In the genomic region with DNA sequence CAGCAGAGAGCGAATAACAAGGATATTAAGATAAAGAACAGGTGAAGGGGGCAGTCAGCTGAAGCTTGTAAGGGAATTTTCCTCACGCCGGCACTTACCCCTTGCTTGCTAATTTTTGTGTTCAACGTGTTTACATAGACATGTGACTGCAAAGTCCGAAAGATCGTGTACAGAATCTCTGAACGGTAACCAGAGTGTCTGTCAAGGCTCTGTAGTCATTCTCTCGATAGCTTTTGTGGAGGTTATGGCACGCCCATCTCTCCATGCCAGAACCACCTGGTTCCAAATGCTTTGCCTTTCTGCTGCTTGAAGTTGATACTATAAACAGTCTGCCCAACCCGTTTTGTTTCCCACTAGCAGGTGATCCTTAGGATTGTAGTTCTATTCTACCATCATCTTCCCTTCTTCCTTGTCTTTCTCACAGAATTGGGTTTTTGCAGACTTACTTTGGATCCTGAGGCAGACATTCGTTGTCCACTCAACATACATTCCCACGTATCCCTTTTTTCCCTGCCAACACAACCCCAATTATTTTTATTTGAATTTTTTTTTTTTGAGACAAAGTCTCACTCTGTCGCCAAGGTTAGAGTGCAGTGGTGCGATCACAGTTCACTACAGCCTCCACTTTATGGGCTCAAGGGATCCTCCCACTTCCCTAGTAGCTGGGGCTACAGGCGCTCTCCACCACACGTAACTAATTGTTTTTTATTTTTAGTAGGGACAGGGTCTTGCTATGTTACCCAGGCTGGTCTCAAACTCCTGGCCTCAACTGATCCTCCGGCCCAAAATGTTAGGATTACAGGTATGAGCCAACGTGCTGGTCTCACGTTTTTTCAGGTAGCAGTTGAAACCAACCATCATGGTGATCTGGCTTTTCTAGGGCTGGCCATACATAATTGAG, we compare ENCODE assay signal across 9 cellular contexts. TPM values are rescaled to one million over a fixed set of nuclear protein-coding genes. Genes with fewer than 3 reads are reported as not detected.
DNase-seq lines count a peak whose midpoint lies in the region; ATAC-seq, FAIRE-seq and TF ChIP-seq lines count a peak whose summit lies in the region.
"Had no signal": no experiment of that assay in that cellular context is flagged by ENCODE, and none has a peak within 500 bp of the region (broad histone marks: within the 10 kb centered on the region; RNA-seq: fewer than 3 reads in every experiment).

No MANE protein-coding gene starts in this region.

- H3K4me1 Mint-ChIP-seq in naive B cell, result peaks cover 16 to 40% (median 23%) of the 10 kb centered on the region in 3 donors

- FAIRE-seq in endothelial cell of umbilical vein (lab: Jason Lieb, UNC), result peak; percentile 67
- FAIRE-seq: frontal cortex had no signal

- ATAC-seq in naive B cell (ENCODE audit: low read depth in 2 of 2) (peak; percentile 22 to 29), HG03159 (IDR thresholded peaks at IDR 0.05; ENCODE audit: unreplicated experiment) (no peak)

- H4K20me1 ChIP-seq in endothelial cell of umbilical vein (replicated peaks; ENCODE audit: control insufficient read depth, extremely low read depth, insufficient read depth, low read length), result no peaks in the 10 kb centered on the region

- peaks cover 6% of the 10 kb centered on the region; the same call in 1 of the 2 replicates for H3K4me1 ChIP-seq in HUES48 (ENCODE audit: control insufficient read depth, insufficient read depth, low read length)
- H3K4me1 ChIP-seq in endothelial cell of umbilical vein (ENCODE audit: control insufficient read depth, extremely low read depth, insufficient read depth, low read length), result peaks cover 12% of the 10 kb centered on the region

- H3K4me3 ChIP-seq in HUES48 (ENCODE audit: low read depth, low read length) (peak overlapping the region; percentile 89), endothelial cell of umbilical vein (replicated peaks in 1 of 3; ENCODE audit: insufficient read depth in 1 of 3, low read depth in 1 of 3, low read length in 3 of 3) (peak overlapping the region; percentile 68 to 87 (median 73))

- H3K36me3 Mint-ChIP-seq in naive B cell, result no peaks in the 10 kb centered on the region

- no TSS peak for BruUV-seq in endothelial cell of umbilical vein (replicated peaks; lab: Mats Ljungman, UMichigan)

- intact Hi-C loops in endothelial cell of umbilical vein (cut with micrococcal nuclease), result loop anchor here (1.0 to 2.0 kb wide), 4 partner anchors 12 to 295 kb away; a partner anchor contains a TSS

- peak; percentile 65 for TF ChIP-seq POLR2A in endothelial cell of umbilical vein (IDR thresholded peaks at IDR 0.05; ENCODE audit: low read depth, low read length)

- H3K36me3 ChIP-seq in HUES48 (ENCODE audit: control insufficient read depth, insufficient read depth, low read length), result peaks cover 17% of the 10 kb centered on the region
- peaks cover under 1 to 3% of the 10 kb centered on the region in 2 experiments for H3K36me3 ChIP-seq in endothelial cell of umbilical vein (ENCODE audit: control insufficient read depth in 2 of 2, extremely low read depth in 1 of 2, insufficient read depth in 2 of 2, low read length in 2 of 2)

- H3K9me1 ChIP-seq in endothelial cell of umbilical vein (replicated peaks; ENCODE audit: control insufficient read depth, extremely low read depth, insufficient read depth, low read length), result no peaks in the 10 kb centered on the region

- H3K9ac ChIP-seq in HUES48 (ENCODE audit: low read depth, low read length), result peak overlapping the region; percentile 93
- peak overlapping the region; percentile 99 for H3K9ac ChIP-seq in endothelial cell of umbilical vein (replicated peaks; ENCODE audit: extremely low read depth, insufficient read depth, low read length)

- peak overlapping the region; percentile 97 to 100 (median 99) for H3K27ac Mint-ChIP-seq in naive B cell

- peak overlapping the region; percentile 87 to 97 (median 95) for H3K4me3 Mint-ChIP-seq in naive B cell

- no peaks in the 10 kb centered on the region for H3K9me3 ChIP-seq in HUES48 (ENCODE audit: control insufficient read depth, insufficient read depth, low read length)
- H3K9me3 ChIP-seq in endothelial cell of umbilical vein (replicated peaks; ENCODE audit: control insufficient read depth, insufficient read depth, low read length), result no peaks in the 10 kb centered on the region

- H3K27me3 ChIP-seq in HUES48 (ENCODE audit: control insufficient read depth, insufficient read depth, low read length) (no peaks in the 10 kb centered on the region), endothelial cell of umbilical vein (ENCODE audit: control insufficient read depth in 2 of 2, insufficient read depth in 2 of 2, low read length in 2 of 2) (no peaks in the 10 kb centered on the region)

- H2AFZ ChIP-seq in endothelial cell of umbilical vein (ENCODE audit: low read depth, low read length), result peak overlapping the region; percentile 91

- POLR2A ChIA-PET in endothelial cell of umbilical vein (lab: Charles Lee), result interaction anchor here (0.7 kb wide), 2 partner anchors 61 to 295 kb away, joined by 3 to 4 read pairs; no protein-coding TSS in a partner anchor

- peak overlapping the region; percentile 99 for H3K27ac ChIP-seq in HUES48 (ENCODE audit: low read depth, low read length)
- peak overlapping the region; percentile 99 for H3K27ac ChIP-seq in VCaP
- H3K27ac ChIP-seq in endothelial cell of umbilical vein (ENCODE audit: insufficient read depth, low read depth, low read length), result peak overlapping the region; percentile 96

- DNase-seq in NCI-H2196 (lab: John Stamatoyannopoulos, UW; ENCODE audit: unreplicated experiment), result peak; percentile 6
- DNase-seq in NCI-H2196 treated with DMSO at 0.1 percent for 48 hours (lab: John Stamatoyannopoulos, UW; ENCODE audit: unreplicated experiment), result no peak
- DNase-seq in endothelial cell of umbilical vein (ENCODE audit: low read depth, low spot score), result no peak
- no peak for DNase-seq in naive B cell
- no peak for DNase-seq in COLO829 (ENCODE audit: low spot score)

- TF ChIP-seq CTCF in VCaP (conservative IDR thresholded peaks at IDR 0.05), result no peak
- no peak for TF ChIP-seq CTCF in endothelial cell of umbilical vein (IDR thresholded peaks at IDR 0.05; ENCODE audit: extremely low read depth in 1 of 2, insufficient read depth in 1 of 2, low read depth in 1 of 2, low read length in 2 of 2)

- CTCF ChIA-PET in endothelial cell of umbilical vein (lab: Charles Lee), result interaction anchor here (1.6 kb wide), 1 partner anchor 46 kb away, joined by 4 read pairs; no protein-coding TSS in a partner anchor

- peak overlapping the region; percentile 81 for H3K4me2 ChIP-seq in endothelial cell of umbilical vein (ENCODE audit: insufficient read depth, low read length)

- dilution Hi-C loops in endothelial cell of umbilical vein (cut with MboI; ENCODE audit: extremely low pct_ligation_motif_present, low sequenced_read_pairs), result no loop called here

- no peaks in the 10 kb centered on the region for H3K9me3 Mint-ChIP-seq in naive B cell

- H3K27me3 Mint-ChIP-seq in naive B cell, result no peaks in the 10 kb centered on the region

- H3K79me2 ChIP-seq in endothelial cell of umbilical vein (ENCODE audit: control insufficient read depth, insufficient read depth, low read length), result peaks cover 37% of the 10 kb centered on the region

TF ChIP-seq in endothelial cell of umbilical vein, 7 proteins besides CTCF, POLR2A, EP300 and RAD21:
- TF ChIP-seq JUN (IDR thresholded peaks at IDR 0.05; ENCODE audit: borderline replicate concordance, insufficient read depth, insufficient read length, low read depth) (no peak), FOS (IDR thresholded peaks at IDR 0.05; ENCODE audit: borderline replicate concordance, insufficient read depth, low read length) (no peak), MYC (IDR thresholded peaks at IDR 0.05; ENCODE audit: low read depth, low read length) (no peak), EZH2 (IDR thresholded peaks at IDR 0.05; ENCODE audit: borderline replicate concordance, low read depth, low read length, severe bottlenecking) (no peak), GATA2 (IDR thresholded peaks at IDR 0.05; ENCODE audit: insufficient read depth, insufficient read length, low read depth, low read length) (no peak), POLR2AphosphoS5 (IDR thresholded peaks at IDR 0.05; ENCODE audit: insufficient read depth, low read depth, low read length) (no peak)
- TF ChIP-seq, protein P1, sequence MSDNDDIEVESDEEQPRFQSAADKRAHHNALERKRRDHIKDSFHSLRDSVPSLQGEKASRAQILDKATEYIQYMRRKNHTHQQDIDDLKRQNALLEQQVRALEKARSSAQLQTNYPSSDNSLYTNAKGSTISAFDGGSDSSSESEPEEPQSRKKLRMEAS (IDR thresholded peaks at IDR 0.05; ENCODE audit: insufficient read depth, insufficient read length), result no peak

RNA-seq across cellular contexts. Expression of a gene that starts 1.3 kb away (rescaled TPM):
- total RNA-seq in endothelial cell of umbilical vein, result 96.9 and 98.3 TPM in 2 replicates
- polyA plus RNA-seq in endothelial cell of umbilical vein, result 45.7 and 46.3 TPM in 2 replicates
- polyA plus RNA-seq in endothelial cell of umbilical vein (2011; cell fraction: cytosol; rRNA removed), result 39.1 and 39.8 TPM in 2 replicates
- polyA plus RNA-seq in endothelial cell of umbilical vein (2011; cell fraction: nucleus; rRNA removed), result 115 and 154 TPM in 2 replicates
- polyA plus RNA-seq in endothelial cell of umbilical vein (2012), result 57.8 and 68.3 TPM in 2 replicates
- polyA minus RNA-seq in endothelial cell of umbilical vein, result 168 and 201 TPM in 2 replicates
- polyA minus RNA-seq in endothelial cell of umbilical vein (2011; cell fraction: cytosol; rRNA and poly(A)+ RNA removed), result 52.8 TPM
- polyA minus RNA-seq in endothelial cell of umbilical vein (2011; cell fraction: nucleus; rRNA and poly(A)+ RNA removed), result 274 and 420 TPM in 2 replicates
- polyA plus RNA-seq in naive B cell (ENCODE audit: low read depth in 6 of 6), result 10 to 100 TPM; 16.1 to 26.9 (median 21.4) TPM
